33 cellular contexts compared by ENCODE assay signal in the genomic region with DNA sequence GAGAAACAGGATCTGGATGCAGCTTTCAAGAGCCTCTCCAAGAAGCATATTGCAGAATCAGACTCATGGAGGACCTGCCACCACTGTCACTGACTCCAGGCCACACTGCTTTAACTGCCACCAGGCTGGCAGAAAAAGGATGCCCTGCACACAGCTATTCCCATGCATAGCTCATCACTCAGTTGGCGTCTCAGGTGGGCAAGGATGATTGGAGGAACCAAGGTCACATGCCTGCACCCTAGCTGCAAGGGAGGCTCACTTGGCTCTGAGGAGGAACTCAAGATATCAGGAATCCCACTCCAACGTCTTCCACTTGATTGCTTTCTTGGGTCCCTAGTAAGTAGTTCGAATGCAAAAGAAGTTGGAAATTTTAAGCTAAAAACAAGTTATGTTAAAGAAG. TPM values are rescaled to one million over a fixed set of nuclear protein-coding genes. Genes with fewer than 3 reads are reported as not detected.
"Had no signal": no experiment of that assay in that cellular context is flagged by ENCODE, and none has a peak within 500 bp of the region (broad histone marks: within the 10 kb centered on the region; RNA-seq: fewer than 3 reads in every experiment).

No MANE protein-coding gene starts in this region.

- H3K27ac Mint-ChIP-seq: activated B cell treated with CpG ODN at 0.5 μM for 24 hours; activated CD4-positive, alpha-beta memory T cell treated with anti-CD3 and anti-CD28 coated beads for 36 hours; activated CD4-positive, alpha-beta T cell treated with anti-CD3 and anti-CD28 coated beads, Interleukin-2, amount 10 ng/mL, durations not matched to agents 24 days and 14 days; activated CD8-positive, alpha-beta memory T cell treated with anti-CD3 and anti-CD28 coated beads, Interleukin-2, amount 10 ng/mL, durations not matched to agents 7 days and 5 days; activated CD8-positive, alpha-beta T cell treated with anti-CD3 and anti-CD28 coated beads for 36 hours; activated naive CD4-positive, alpha-beta T cell treated with anti-CD3 and anti-CD28 coated beads, Interleukin-2, amount 50 U/mL, for 24 hours; activated naive CD8-positive, alpha-beta T cell; activated naive CD8-positive, alpha-beta T cell treated with anti-CD3 and anti-CD28 coated beads, Interleukin-2, amount 10 ng/mL, durations not matched to agents 7 days and 5 days; activated naive CD8-positive, alpha-beta T cell treated with anti-CD3 and anti-CD28 coated beads, Interleukin-2, amount 50 U/mL, for 24 hours; activated T-cell treated with anti-CD3 and anti-CD28 coated beads, Interleukin-2, amount 50 U/mL, for 24 hours; activated T-helper 2 cell treated with anti-CD3 and anti-CD28 coated beads, Interferon-gamma antibody, Interleukin-2, Interleukin-4, amounts not matched to agents 10 μg/mL and 5 μg/mL and 100 μg/mL, durations not matched to agents 14 hours and 24 hours and 36 hours; T-helper 1 cell treated with Interleukin-12 subunit alpha and Interleukin-12 subunit beta and Interleukin-4 antibody, amounts not matched to agents 30 μg/mL and 1 μg/mL, for 36 hours; T-helper 2 cell treated with Interferon-gamma antibody and Interleukin-4, amounts not matched to agents 5 μg/mL and 100 μg/mL, for 36 hours had no signal

- H3K9me3 Mint-ChIP-seq: activated B cell treated with CpG ODN at 0.5 μM for 24 hours; activated CD4-positive, alpha-beta memory T cell treated with anti-CD3 and anti-CD28 coated beads for 36 hours; activated CD4-positive, alpha-beta T cell treated with anti-CD3 and anti-CD28 coated beads, Interleukin-2, amount 10 ng/mL, durations not matched to agents 24 days and 14 days; activated CD8-positive, alpha-beta T cell treated with anti-CD3 and anti-CD28 coated beads for 36 hours; activated naive CD4-positive, alpha-beta T cell treated with anti-CD3 and anti-CD28 coated beads, Interleukin-2, amount 50 U/mL, for 24 hours; activated naive CD8-positive, alpha-beta T cell treated with anti-CD3 and anti-CD28 coated beads, Interleukin-2, amount 10 ng/mL, durations not matched to agents 7 days and 5 days; activated naive CD8-positive, alpha-beta T cell treated with anti-CD3 and anti-CD28 coated beads, Interleukin-2, amount 50 U/mL, for 24 hours; activated T-cell treated with anti-CD3 and anti-CD28 coated beads, Interleukin-2, amount 50 U/mL, for 24 hours; activated T-helper 2 cell treated with anti-CD3 and anti-CD28 coated beads, Interferon-gamma antibody, Interleukin-2, Interleukin-4, amounts not matched to agents 10 μg/mL and 5 μg/mL and 100 μg/mL, durations not matched to agents 14 hours and 24 hours and 36 hours; T-helper 1 cell treated with Interleukin-12 subunit alpha and Interleukin-12 subunit beta and Interleukin-4 antibody, amounts not matched to agents 30 μg/mL and 1 μg/mL, for 36 hours; T-helper 2 cell treated with Interferon-gamma antibody and Interleukin-4, amounts not matched to agents 5 μg/mL and 100 μg/mL, for 36 hours had no signal

- H3K27me3 Mint-ChIP-seq: activated B cell treated with CpG ODN at 0.5 μM for 24 hours; activated CD4-positive, alpha-beta memory T cell treated with anti-CD3 and anti-CD28 coated beads for 36 hours; activated CD8-positive, alpha-beta T cell treated with anti-CD3 and anti-CD28 coated beads for 36 hours; activated naive CD4-positive, alpha-beta T cell treated with anti-CD3 and anti-CD28 coated beads, Interleukin-2, amount 50 U/mL, for 24 hours; activated naive CD8-positive, alpha-beta T cell; activated naive CD8-positive, alpha-beta T cell treated with anti-CD3 and anti-CD28 coated beads, Interleukin-2, amount 10 ng/mL, durations not matched to agents 7 days and 5 days; activated naive CD8-positive, alpha-beta T cell treated with anti-CD3 and anti-CD28 coated beads, Interleukin-2, amount 50 U/mL, for 24 hours; activated T-cell treated with anti-CD3 and anti-CD28 coated beads, Interleukin-2, amount 50 U/mL, for 24 hours had no signal

- H3K9me3 ChIP-seq: body of pancreas, breast epithelium had no signal

- H3K27me3 ChIP-seq: body of pancreas, brain microvascular endothelial cell, breast epithelium had no signal

- ATAC-seq: activated CD8-positive, alpha-beta memory T cell treated with anti-CD3 and anti-CD28 coated beads, Interleukin-2, amount 10 ng/mL, durations not matched to agents 7 days and 5 days; activated CD8-positive, alpha-beta T cell treated with anti-CD3 and anti-CD28 coated beads for 36 hours; activated naive CD8-positive, alpha-beta T cell treated with anti-CD3 and anti-CD28 coated beads, Interleukin-2, amount 50 U/mL, for 24 hours; body of pancreas had no signal

- H3K4me3 Mint-ChIP-seq: activated B cell treated with CpG ODN at 0.5 μM for 24 hours; activated CD4-positive, alpha-beta memory T cell treated with anti-CD3 and anti-CD28 coated beads for 36 hours; activated CD4-positive, alpha-beta T cell treated with anti-CD3 and anti-CD28 coated beads, Interleukin-2, amount 10 ng/mL, durations not matched to agents 24 days and 14 days; activated CD8-positive, alpha-beta memory T cell treated with anti-CD3 and anti-CD28 coated beads, Interleukin-2, amount 10 ng/mL, durations not matched to agents 7 days and 5 days; activated CD8-positive, alpha-beta T cell treated with anti-CD3 and anti-CD28 coated beads for 36 hours; activated naive CD4-positive, alpha-beta T cell treated with anti-CD3 and anti-CD28 coated beads, Interleukin-2, amount 50 U/mL, for 24 hours; activated naive CD8-positive, alpha-beta T cell; activated naive CD8-positive, alpha-beta T cell treated with anti-CD3 and anti-CD28 coated beads, Interleukin-2, amount 10 ng/mL, durations not matched to agents 7 days and 5 days; activated naive CD8-positive, alpha-beta T cell treated with anti-CD3 and anti-CD28 coated beads, Interleukin-2, amount 50 U/mL, for 24 hours; activated T-cell treated with anti-CD3 and anti-CD28 coated beads, Interleukin-2, amount 50 U/mL, for 24 hours; T-helper 1 cell treated with Interleukin-12 subunit alpha and Interleukin-12 subunit beta and Interleukin-4 antibody, amounts not matched to agents 30 μg/mL and 1 μg/mL, for 36 hours; T-helper 2 cell treated with Interferon-gamma antibody and Interleukin-4, amounts not matched to agents 5 μg/mL and 100 μg/mL, for 36 hours had no signal

- H3K4me1 ChIP-seq: breast epithelium had no signal

- H3K27ac ChIP-seq: body of pancreas, brain microvascular endothelial cell, breast epithelium, VCaP had no signal

- H3K4me3 ChIP-seq: body of pancreas, breast epithelium had no signal

- H3K36me3 Mint-ChIP-seq: activated CD4-positive, alpha-beta memory T cell treated with anti-CD3 and anti-CD28 coated beads for 36 hours; activated CD8-positive, alpha-beta memory T cell treated with anti-CD3 and anti-CD28 coated beads, Interleukin-2, amount 10 ng/mL, durations not matched to agents 7 days and 5 days; activated naive CD4-positive, alpha-beta T cell treated with anti-CD3 and anti-CD28 coated beads, Interleukin-2, amount 50 U/mL, for 24 hours; activated naive CD8-positive, alpha-beta T cell had no signal

- H3K36me3 ChIP-seq: brain microvascular endothelial cell, breast epithelium had no signal

- H3K4me1 Mint-ChIP-seq: activated B cell treated with CpG ODN at 0.5 μM for 24 hours had no signal

- DNase-seq: activated B cell treated with CpG ODN at 0.5 μM for 24 hours; activated CD4-positive, alpha-beta memory T cell treated with anti-CD3 and anti-CD28 coated beads for 36 hours; activated CD4-positive, alpha-beta T cell treated with anti-CD3 and anti-CD28 coated beads for 4 hours; activated CD4-positive, alpha-beta T cell treated with anti-CD3 and anti-CD28 coated beads, Interleukin-2, amount 10 ng/mL, durations not matched to agents 24 days and 14 days; activated CD4-positive, alpha-beta T cell treated with anti-CD3 and anti-CD28 coated beads, Interleukin-2, amount 50 U/mL, for 1 hour; activated CD4-positive, alpha-beta T cell treated with anti-CD3 and anti-CD28 coated beads, Interleukin-2, amount 50 U/mL, for 4 hours; activated CD4-positive, CD25-positive, alpha-beta regulatory T cell treated with anti-CD3 and anti-CD28 coated beads, Interleukin-2, amount 50 U/mL, for 72 hours; activated CD8-positive, alpha-beta memory T cell treated with anti-CD3 and anti-CD28 coated beads for 24 hours; activated CD8-positive, alpha-beta memory T cell treated with anti-CD3 and anti-CD28 coated beads, Interleukin-2, amount 10 ng/mL, durations not matched to agents 7 days and 5 days; activated CD8-positive, alpha-beta memory T cell treated with anti-CD3 and anti-CD28 coated beads, Interleukin-2, amount 50 U/mL, for 48 hours; activated CD8-positive, alpha-beta T cell treated with anti-CD3 and anti-CD28 coated beads for 36 hours; activated effector memory CD4-positive, alpha-beta T cell treated with Interleukin-2 at 50 U/mL for 16 hours; activated gamma-delta T cell; activated naive CD4-positive, alpha-beta T cell treated with Interleukin-2 at 50 U/mL for 16 hours; activated naive CD8-positive, alpha-beta T cell treated with anti-CD3 and anti-CD28 coated beads, Interleukin-2, amount 10 ng/mL, durations not matched to agents 7 days and 5 days; activated naive CD8-positive, alpha-beta T cell treated with anti-CD3 and anti-CD28 coated beads, Interleukin-2, amount 50 U/mL, for 24 hours; activated T-cell treated with anti-CD3 and anti-CD28 coated beads, Interleukin-2, amount 50 U/mL, for 24 hours; activated T-cell treated with anti-CD3 and anti-CD28 coated beads, Interleukin-2, amount 50 U/mL, for 48 hours; aorta; body of pancreas; brain microvascular endothelial cell; central memory CD4-positive, alpha-beta T cell; T-helper 1 cell; T-helper 2 cell; T-helper 9 cell had no signal

RNA-seq across cellular contexts. Expression of gene SPOCD1, which starts 19.6 kb away (rescaled TPM):
- total RNA-seq: activated B cell treated with CpG ODN at 0.5 μM for 24 hours; activated CD4-positive, alpha-beta T cell treated with anti-CD3 and anti-CD28 coated beads, Interleukin-2, amount 10 ng/mL, durations not matched to agents 24 days and 14 days; activated CD8-positive, alpha-beta memory T cell treated with anti-CD3 and anti-CD28 coated beads, Interleukin-2, amount 10 ng/mL, durations not matched to agents 7 days and 5 days; activated CD8-positive, alpha-beta T cell treated with anti-CD3 and anti-CD28 coated beads for 36 hours; activated T-helper 2 cell treated with anti-CD3 and anti-CD28 coated beads, Interferon-gamma antibody, Interleukin-2, Interleukin-4, amounts not matched to agents 10 μg/mL and 5 μg/mL and 100 μg/mL, durations not matched to agents 14 hours and 24 hours and 36 hours; cerebellum had no signal
